9 cellular contexts compared by ENCODE assay signal in the genomic region with DNA sequence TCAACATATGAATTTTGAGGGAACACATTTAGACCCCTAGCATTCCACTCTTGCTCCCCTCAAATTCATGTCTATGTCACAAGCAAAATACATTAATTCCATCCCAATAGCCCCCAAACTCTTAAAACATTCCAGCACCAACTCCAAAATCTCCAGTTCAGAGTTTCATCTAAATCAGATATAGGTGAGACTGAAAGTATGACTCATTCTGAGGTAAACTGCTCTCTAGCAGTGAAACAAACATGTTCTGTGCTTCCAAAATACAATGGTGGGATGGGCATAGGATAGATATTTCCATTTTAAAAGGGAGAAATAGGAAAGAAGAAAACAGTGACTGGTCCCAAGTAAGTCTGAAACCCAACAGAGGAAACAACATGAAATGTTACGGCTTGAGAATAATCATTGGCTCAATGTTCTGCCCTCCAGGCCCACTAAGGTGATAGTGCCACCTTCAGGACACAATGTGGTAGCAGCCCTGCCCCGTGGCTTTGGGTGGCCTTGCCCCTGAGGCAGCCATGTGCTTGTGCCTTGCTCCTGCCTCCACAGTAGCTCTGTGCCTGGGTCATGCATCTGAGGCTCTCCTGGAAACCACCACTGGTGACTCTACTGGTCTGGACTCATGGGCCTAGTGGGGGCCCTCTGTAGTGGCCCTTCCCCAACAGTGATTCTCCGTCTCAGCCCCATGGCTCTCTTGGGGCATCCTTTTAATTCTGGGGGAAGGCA. TPM values are rescaled to one million over a fixed set of nuclear protein-coding genes. Genes with fewer than 3 reads are reported as not detected.
DNase-seq lines count a peak whose midpoint lies in the region; TF ChIP-seq lines count a peak whose summit lies in the region.
"Had no signal": no experiment of that assay in that cellular context is flagged by ENCODE, and none has a peak within 500 bp of the region (broad histone marks: within the 10 kb centered on the region; RNA-seq: fewer than 3 reads in every experiment).

No MANE protein-coding gene starts in this region.

- H3K27me3 ChIP-seq in Loucy (ENCODE audit: insufficient read depth, low read length, poor library complexity, severe bottlenecking) (no peaks in the 10 kb centered on the region), neuronal stem cell (ENCODE audit: control insufficient read depth in 3 of 3, insufficient read depth in 3 of 3, low read depth in 1 of 3, low read length in 3 of 3) (no peaks in the 10 kb centered on the region)

- H3K23ac ChIP-seq in neuronal stem cell (ENCODE audit: low read depth, low read length, poor library complexity) = no peak overlapping the region

- H3K9ac ChIP-seq in Loucy (ENCODE audit: low read depth, low read length, poor library complexity, severe bottlenecking) (no peak overlapping the region), neuronal stem cell (ENCODE audit: low read depth, low read length, poor library complexity) (no peak overlapping the region)

- no peak overlapping the region for H3K27ac ChIP-seq in 22Rv1
- H3K27ac ChIP-seq in neuronal stem cell (replicated peaks; ENCODE audit: low read length) = no peak overlapping the region

- H3K4ac ChIP-seq in neuronal stem cell (ENCODE audit: low read length) = no peak overlapping the region

- H3K9me3 ChIP-seq in Loucy (ENCODE audit: insufficient read depth, low read depth, low read length) = no peaks in the 10 kb centered on the region
- H3K9me3 ChIP-seq in neuronal stem cell (replicated peaks in 1 of 2; ENCODE audit: control insufficient read depth in 2 of 2, insufficient read depth in 1 of 2, low read depth in 1 of 2, low read length in 2 of 2) = no peaks in the 10 kb centered on the region

- H2AFZ ChIP-seq in Loucy (ENCODE audit: low read length) (no peak overlapping the region), neuronal stem cell (ENCODE audit: low read length) (no peak overlapping the region)

- H3K79me2 ChIP-seq in Loucy (ENCODE audit: insufficient read depth, low read length) = no peaks in the 10 kb centered on the region

- no peak overlapping the region for H2AK5ac ChIP-seq in neuronal stem cell (ENCODE audit: low read depth, low read length)

- H4K20me1 ChIP-seq in Loucy (ENCODE audit: insufficient read depth, low read length, poor library complexity, severe bottlenecking) = no peaks in the 10 kb centered on the region

- H3K36me3 ChIP-seq in Loucy (ENCODE audit: insufficient read depth, low read length) (peaks cover 23% of the 10 kb centered on the region; the same call in 1 of the 2 replicates), neuronal stem cell (replicated peaks in 1 of 2; ENCODE audit: control insufficient read depth in 2 of 2, insufficient read depth in 2 of 2, low read length in 2 of 2) (peaks cover 8 to 28% of the 10 kb centered on the region in 2 donors)

- no CpG with 5 or more reads among the region's 3 CpGs for WGBS in neuronal stem cell (ENCODE audit: extremely low coverage in 2 of 2, insufficient read length in 2 of 2, insufficient replicate concordance in 1 of 2), 2 donors

- no peak overlapping the region for H3K18ac ChIP-seq in neuronal stem cell (ENCODE audit: low read length)

- no peaks in the 10 kb centered on the region for H3K27me3 Mint-ChIP-seq in activated naive CD8-positive, alpha-beta T cell
- H3K27me3 Mint-ChIP-seq: stimulated activated naive CD8-positive, alpha-beta T cell treated with anti-CD3 and anti-CD28 coated beads, Interleukin-15, Interleukin-2, amounts not matched to agents 100 ng/mL and 50 ng/mL, for 24 hours had no signal

- no peak overlapping the region for H2BK12ac ChIP-seq in neuronal stem cell (ENCODE audit: low read length)

- no peaks in the 10 kb centered on the region for H3F3A ChIP-seq in Loucy (ENCODE audit: low read depth)

- H2BK120ac ChIP-seq in neuronal stem cell (ENCODE audit: low read depth, low read length) = no peak overlapping the region

- peaks cover 8% of the 10 kb centered on the region for H3K36me3 Mint-ChIP-seq in activated naive CD8-positive, alpha-beta T cell

- peaks cover 8% of the 10 kb centered on the region for H3K4me1 Mint-ChIP-seq in activated naive CD8-positive, alpha-beta T cell (ENCODE audit: low read depth)

- H3K14ac ChIP-seq in neuronal stem cell (ENCODE audit: low read length) = no peak overlapping the region

- H3K9me2 ChIP-seq in Loucy (replicated peaks; ENCODE audit: low read depth, low read length) = no peaks in the 10 kb centered on the region

- H2BK15ac ChIP-seq in neuronal stem cell (ENCODE audit: low read length) = no peak overlapping the region

- in situ Hi-C loops in GM13977 (cut with MboI; ENCODE audit: low pct_unique_long_range_greater_than_20kb, low sequenced_read_pairs, unreplicated experiment) = no loop called here

- H3K9me3 Mint-ChIP-seq in activated naive CD8-positive, alpha-beta T cell (ENCODE audit: low read depth) = no peaks in the 10 kb centered on the region
- H3K9me3 Mint-ChIP-seq: stimulated activated naive CD8-positive, alpha-beta T cell treated with anti-CD3 and anti-CD28 coated beads, Interleukin-15, Interleukin-2, amounts not matched to agents 100 ng/mL and 50 ng/mL, for 24 hours had no signal

- no peaks in the 10 kb centered on the region for H3K79me1 ChIP-seq in neuronal stem cell (ENCODE audit: low read depth, low read length)

- H2BK5ac ChIP-seq in neuronal stem cell (ENCODE audit: low read length) = no peak overlapping the region

- H3K4me2 ChIP-seq in Loucy (ENCODE audit: low read depth, low read length, poor library complexity, severe bottlenecking) = no peak overlapping the region
- H3K4me2 ChIP-seq in neuronal stem cell (ENCODE audit: insufficient read depth, low read length, poor library complexity, severe bottlenecking) = no peak overlapping the region

- H4K8ac ChIP-seq in neuronal stem cell (ENCODE audit: low read depth, low read length) = no peak overlapping the region

- H3K4me1 ChIP-seq in Loucy (ENCODE audit: insufficient read depth, low read length, poor library complexity, severe bottlenecking) (peaks cover 11% of the 10 kb centered on the region), neuronal stem cell (ENCODE audit: control insufficient read depth in 2 of 2, insufficient read depth in 1 of 2, low read depth in 1 of 2, low read length in 2 of 2) (no peaks in the 10 kb centered on the region)

- H3K27ac Mint-ChIP-seq in activated naive CD8-positive, alpha-beta T cell = peak overlapping the region; percentile 12
- H3K27ac Mint-ChIP-seq: stimulated activated naive CD8-positive, alpha-beta T cell treated with anti-CD3 and anti-CD28 coated beads, Interleukin-15, Interleukin-2, amounts not matched to agents 100 ng/mL and 50 ng/mL, for 24 hours had no signal

- TF ChIP-seq CTCF in 22Rv1 (IDR thresholded peaks at IDR 0.05) (peak; percentile 79), GM13977 (IDR thresholded peaks at IDR 0.05; ENCODE audit: extremely low read depth, insufficient read depth, missing control alignments) (peak; percentile 85), Loucy (conservative IDR thresholded peaks at IDR 0.05; ENCODE audit: low read length) (peak; percentile 92)

- no peak overlapping the region for H4K91ac ChIP-seq in neuronal stem cell (ENCODE audit: low read depth, low read length, poor library complexity)

- H3K4me3 ChIP-seq in Loucy (ENCODE audit: low read length, poor library complexity, severe bottlenecking) (no peak overlapping the region), neuronal stem cell (ENCODE audit: low read length in 2 of 2) (no peak overlapping the region)

- DNase-seq in GM13977 (ENCODE audit: low spot score) = no peak
- DNase-seq in kidney tubule cell (ENCODE audit: low spot score) = peak; percentile 43
- no peak for DNase-seq in neuronal stem cell (ENCODE audit: low spot score)
- no peak for DNase-seq in SKM-1 (lab: John Stamatoyannopoulos, UW; ENCODE audit: unreplicated experiment)
- DNase-seq in DMS114 treated with DMSO at 0.1 percent for 48 hours (lab: John Stamatoyannopoulos, UW; ENCODE audit: unreplicated experiment) = no peak

- H3K4me3 Mint-ChIP-seq in activated naive CD8-positive, alpha-beta T cell = no peak overlapping the region
- H3K4me3 Mint-ChIP-seq: stimulated activated naive CD8-positive, alpha-beta T cell treated with anti-CD3 and anti-CD28 coated beads, Interleukin-15, Interleukin-2, amounts not matched to agents 100 ng/mL and 50 ng/mL, for 24 hours had no signal

RNA-seq across cellular contexts. Expression of gene IPPK, which starts 36.4 kb away (rescaled TPM):
- 4.8 TPM for polyA plus RNA-seq in neuronal stem cell (2013, experiment 1 of 2)
- 4.2 TPM for polyA plus RNA-seq in neuronal stem cell (2013, experiment 2 of 2)

RNA-seq across cellular contexts. Expression of gene BICD2, which starts 58.3 kb away (rescaled TPM):
- 13.6 TPM for polyA plus RNA-seq in neuronal stem cell (2013, experiment 1 of 2)
- 14.2 TPM for polyA plus RNA-seq in neuronal stem cell (2013, experiment 2 of 2)
